25 cellular contexts compared by ENCODE assay signal in genomic region chr19:56873493-56873892, GRCh38. TPM values are rescaled to one million over a fixed set of nuclear protein-coding genes. Genes with fewer than 3 reads are reported as not detected.
"Had no signal": no experiment of that assay in that cellular context is flagged by ENCODE, and none has a peak within 500 bp of the region (broad histone marks: within the 10 kb centered on the region; RNA-seq: fewer than 3 reads in every experiment).

No MANE protein-coding gene starts in this region.

- ATAC-seq: K562, Panc1, PC-3, SK-N-SH treated with all-trans-retinoic acid at 6 μM for 48 hours had no signal

- FAIRE-seq: K562 had no signal

- H3K27ac ChIP-seq: KMS-11, RWPE1, SJCRH30 had no signal

- DNase-seq: Kasumi-1, MM.1S, NCI-H1092 treated with DMSO at 0.1 percent for 48 hours, NCI-H1436, NCI-H187, NCI-H2029, NCI-H2081 treated with DMSO at 0.1 percent for 48 hours, NCI-H2171, NCI-H226, NCI-H446, NCI-H510A, NCI-H524 treated with DMSO at 0.1 percent for 48 hours, NCI-H69, NCI-H774, PC-3, SHP77 treated with DMSO at 0.1 percent for 48 hours, SJCRH30 had no signal

- H3K4me3 ChIP-seq: K562, SJCRH30 had no signal

- H3K36me3 ChIP-seq: SJCRH30 had no signal

- H3K27me3 ChIP-seq: SJCRH30 had no signal

RNA-seq across cellular contexts. Expression of gene PEG3, which starts 33.0 kb away (rescaled TPM):
- total RNA-seq: HT-29 had no signal
- polyA plus RNA-seq: IgD-negative memory B cell had no signal

RNA-seq across cellular contexts. Expression of gene ZIM2, which starts 33.0 kb away (rescaled TPM):
- total RNA-seq: HT-29, K562, M059J, PC-3 had no signal
- polyA plus RNA-seq: IgD-negative memory B cell, K562 had no signal
